Comparison of ENCODE assay signal across 23 cellular contexts in genomic region chr7:1260236-1260635, GRCh38. TPM values are rescaled to one million over a fixed set of nuclear protein-coding genes. Genes with fewer than 3 reads are reported as not detected.
DNase-seq lines count a peak whose midpoint lies in the region; TF ChIP-seq lines count a peak whose summit lies in the region.
"Had no signal": no experiment of that assay in that cellular context is flagged by ENCODE, and none has a peak within 500 bp of the region (broad histone marks: within the 10 kb centered on the region; RNA-seq: fewer than 3 reads in every experiment).

No MANE protein-coding gene starts in this region.

- no peak overlapping the region for H2BK120ac ChIP-seq in neuronal stem cell (ENCODE audit: low read depth, low read length)

- DNase-seq in activated naive CD4-positive, alpha-beta T cell treated with anti-CD3 and anti-CD28 coated beads, Interleukin-2, amount 50 U/mL, for 16 hours = peak; percentile 7
- DNase-seq in activated naive CD4-positive, alpha-beta T cell (lab: John Stamatoyannopoulos, UW) = no peak
- DNase-seq in NT2/D1 (ENCODE audit: low read depth, low spot score) = no peak
- peak; percentile 45 for DNase-seq in cerebellum (ENCODE audit: low spot score)
- no peak for DNase-seq in neuronal stem cell (ENCODE audit: low spot score)
- DNase-seq in hypothalamus (lab: John Stamatoyannopoulos, UW) = no peak
- DNase-seq in SIG-M5 treated with dmso at 0.1 percent for 504 hours (lab: John Stamatoyannopoulos, UW; ENCODE audit: unreplicated experiment) = no peak
- no peak for DNase-seq in lower leg skin (ENCODE audit: low spot score in 2 of 2)
- DNase-seq: Calu3, DMS153, GOT3, MV-4-11, NCI-H1105 treated with DMSO at 0.1 percent for 48 hours, NCI-H1694 treated with DMSO at 0.1 percent for 48 hours, NCI-H2081 treated with DMSO at 0.1 percent for 48 hours, NCI-H2171 treated with DMSO at 0.1 percent for 48 hours, NCI-H524 treated with DMSO at 0.1 percent for 48 hours, NCI-H82, SJCRH30 had no signal

- no peak overlapping the region for H2BK5ac ChIP-seq in neuronal stem cell (ENCODE audit: low read length)

- no peak for TF ChIP-seq CTCF in lower leg skin (IDR thresholded peaks at IDR 0.05)

- no peak overlapping the region for H4K91ac ChIP-seq in neuronal stem cell (ENCODE audit: low read depth, low read length, poor library complexity)

- H3K9me3 ChIP-seq in NT2/D1 (ENCODE audit: insufficient read depth, low read length) = no peaks in the 10 kb centered on the region
- H3K9me3 ChIP-seq in neuronal stem cell (replicated peaks in 1 of 2; ENCODE audit: control insufficient read depth in 2 of 2, insufficient read depth in 1 of 2, low read depth in 1 of 2, low read length in 2 of 2) = no peaks in the 10 kb centered on the region
- H3K9me3 ChIP-seq: SJCRH30 had no signal

- peak overlapping the region; percentile 82 for H3K18ac ChIP-seq in neuronal stem cell (ENCODE audit: low read length)

- no peak overlapping the region for H2AFZ ChIP-seq in neuronal stem cell (ENCODE audit: low read length)

- H3K27ac ChIP-seq in neuronal stem cell (replicated peaks; ENCODE audit: low read length) = no peak overlapping the region
- H3K27ac ChIP-seq: C4-2B, SJCRH30 had no signal

- intact Hi-C loops in lower leg skin (cut with DNase I; ENCODE audit: low total_unique reads) = no loop called here

- H3K27me3 ChIP-seq in NT2/D1 (ENCODE audit: insufficient read depth, insufficient read length) (peaks cover 10% of the 10 kb centered on the region), neuronal stem cell (ENCODE audit: control insufficient read depth in 3 of 3, insufficient read depth in 3 of 3, low read depth in 1 of 3, low read length in 3 of 3) (peaks cover 0 to 85% (median 5%) of the 10 kb centered on the region in 3 experiments)
- H3K27me3 ChIP-seq: SJCRH30 had no signal

- H4K8ac ChIP-seq in neuronal stem cell (ENCODE audit: low read depth, low read length) = no peak overlapping the region

- WGBS in neuronal stem cell (ENCODE audit: extremely low coverage in 2 of 2, insufficient read length in 2 of 2, insufficient replicate concordance in 1 of 2), 2 donors = no CpG with 5 or more reads among the region's 21 CpGs
- WGBS in lower leg skin, 2 donors = 50 to 73% methylated on average over 2 to 14 of the region's 21 CpGs

- H2BK15ac ChIP-seq in neuronal stem cell (ENCODE audit: low read length) = no peak overlapping the region

- H3K4ac ChIP-seq in neuronal stem cell (ENCODE audit: low read length) = no peak overlapping the region

- peak overlapping the region; percentile 49 for H2AK5ac ChIP-seq in neuronal stem cell (ENCODE audit: low read depth, low read length)

- H3K4me3 ChIP-seq in NT2/D1 (ENCODE audit: insufficient read length, low read depth) (no peak overlapping the region), neuronal stem cell (ENCODE audit: low read length in 2 of 2) (no peak overlapping the region), lower leg skin (ENCODE audit: low read depth, poor library complexity, severe bottlenecking) (no peak overlapping the region)
- H3K4me3 ChIP-seq: SJCRH30 had no signal

- peak overlapping the region; percentile 42 for H3K9ac ChIP-seq in NT2/D1 (ENCODE audit: insufficient read length, low read depth)
- H3K9ac ChIP-seq in neuronal stem cell (ENCODE audit: low read depth, low read length, poor library complexity) = peak overlapping the region; percentile 72

- no peak for TF ChIP-seq POLR2A in lower leg skin (IDR thresholded peaks at IDR 0.05)

- peaks cover 7% of the 10 kb centered on the region for H3K4me1 ChIP-seq in NT2/D1 (ENCODE audit: insufficient read depth, insufficient read length)
- peaks cover 0 to under 1% of the 10 kb centered on the region in 2 donors for H3K4me1 ChIP-seq in neuronal stem cell (ENCODE audit: control insufficient read depth in 2 of 2, insufficient read depth in 1 of 2, low read depth in 1 of 2, low read length in 2 of 2)
- H3K4me1 ChIP-seq: SJCRH30 had no signal

- H3K23ac ChIP-seq in neuronal stem cell (ENCODE audit: low read depth, low read length, poor library complexity) = peak overlapping the region; percentile 4

- no peaks in the 10 kb centered on the region for H3K79me1 ChIP-seq in neuronal stem cell (ENCODE audit: low read depth, low read length)

- H3K14ac ChIP-seq in neuronal stem cell (ENCODE audit: low read length) = no peak overlapping the region

- no peak overlapping the region for H2BK12ac ChIP-seq in neuronal stem cell (ENCODE audit: low read length)

- no peak overlapping the region for H3K4me2 ChIP-seq in neuronal stem cell (ENCODE audit: insufficient read depth, low read length, poor library complexity, severe bottlenecking)

- H3K36me3 ChIP-seq in NT2/D1 (ENCODE audit: insufficient read depth, insufficient read length, low read length) (no peaks in the 10 kb centered on the region), neuronal stem cell (replicated peaks in 1 of 2; ENCODE audit: control insufficient read depth in 2 of 2, insufficient read depth in 2 of 2, low read length in 2 of 2) (no peaks in the 10 kb centered on the region)
- H3K36me3 ChIP-seq: SJCRH30 had no signal

RNA-seq across cellular contexts. Expression of gene UNCX, which starts 27.6 kb away (rescaled TPM):
- total RNA-seq in cerebellum = 15.5 TPM
- 0.01 TPM for polyA plus RNA-seq in neuronal stem cell (2013, experiment 1 of 2)
- polyA plus RNA-seq in neuronal stem cell (2013, experiment 2 of 2) = 0.01 TPM
- total RNA-seq in lower leg skin = not detected
- total RNA-seq: A172; Calu3; CD8-positive, alpha-beta memory T cell; HT1080 had no signal
- polyA plus RNA-seq: CD8-positive, alpha-beta memory T cell had no signal

Comparison
In these comparisons a context has a peak if more than half of its experiments do, and no peak if none do; other contexts are left out.
1. DNase-seq: peak in activated naive CD4-positive, alpha-beta T cell treated with anti-CD3 and anti-CD28 coated beads, Interleukin-2, amount 50 U/mL, for 16 hours (single experiment) and cerebellum (single experiment); none in activated naive CD4-positive, alpha-beta T cell (0 of 4), NT2/D1 (single experiment), neuronal stem cell (single experiment), hypothalamus (0 of 51), SIG-M5 treated with dmso at 0.1 percent for 504 hours (single experiment) and lower leg skin (0 of 2).
2. RNA of gene UNCX, which starts 27.6 kb away (total RNA-seq): 15.5 TPM in cerebellum (single experiment); not detected in lower leg skin; every median in the first group is over 10 times any median in the second.